Comparison of ENCODE assay signal across 21 cellular contexts in the genomic region with DNA sequence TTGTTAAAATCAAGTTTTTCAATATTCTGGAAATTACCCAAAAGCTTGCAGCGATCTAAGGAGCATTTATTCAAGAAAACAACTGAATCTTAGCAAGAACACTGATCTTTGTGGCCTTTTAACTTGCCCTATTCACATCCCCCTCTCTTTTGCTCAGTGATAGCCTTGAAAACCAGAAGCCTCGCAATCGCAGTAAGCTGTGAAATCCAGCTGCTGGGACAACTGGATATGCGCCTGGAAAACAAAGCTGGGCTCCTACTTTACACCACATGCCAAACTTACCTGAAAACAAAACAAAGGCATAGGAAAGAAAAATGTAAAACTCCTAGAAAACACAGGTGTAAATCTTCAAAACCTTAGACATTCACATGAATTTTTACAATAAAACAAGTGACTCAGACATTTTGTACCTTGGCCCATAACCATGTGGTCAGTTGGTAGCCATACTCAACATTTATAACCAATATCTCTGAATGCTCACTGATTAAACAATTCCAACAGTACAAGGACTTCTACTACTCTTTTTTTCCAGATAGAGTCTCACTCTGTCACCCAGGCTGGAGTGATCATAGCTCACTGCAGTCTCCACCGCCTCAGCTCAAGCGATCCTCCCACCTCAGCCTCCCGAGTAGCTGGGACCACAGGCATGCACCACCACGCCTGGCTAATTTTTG. TPM values are rescaled to one million over a fixed set of nuclear protein-coding genes. Genes with fewer than 3 reads are reported as not detected.
DNase-seq lines count a peak whose midpoint lies in the region; ATAC-seq, FAIRE-seq and TF ChIP-seq lines count a peak whose summit lies in the region.
"Had no signal": no experiment of that assay in that cellular context is flagged by ENCODE, and none has a peak within 500 bp of the region (broad histone marks: within the 10 kb centered on the region; RNA-seq: fewer than 3 reads in every experiment).

No MANE protein-coding gene starts in this region.

- H3K4me1 ChIP-seq in KMS-11 (ENCODE audit: low read depth, poor library complexity, severe bottlenecking) (peaks cover 14% of the 10 kb centered on the region), astrocyte (ENCODE audit: insufficient read depth, low read length) (no peaks in the 10 kb centered on the region), heart right ventricle (peaks cover 0 to 3% (median 0%) of the 10 kb centered on the region in 9 donors)

- H3K9ac ChIP-seq in KMS-11, result peak overlapping the region; percentile 10; the same call in 1 of the 2 replicates
- no peak overlapping the region for H3K9ac ChIP-seq in astrocyte (ENCODE audit: low read length)
- H3K9ac ChIP-seq: GM23248 had no signal

- CTCF ChIA-PET in activated CD4-positive, alpha-beta memory T cell treated with anti-CD3 and anti-CD28 coated beads, Interleukin-2, amount 10 ng/mL, durations not matched to agents 7 days and 5 days (lab: Charles Lee), result no interaction called here

- intact Hi-C loops in natural killer cell (cut with micrococcal nuclease), result no loop called here
- intact Hi-C loops in heart right ventricle (cut with DNase I), result no loop called here

- H3K36me3 ChIP-seq in KMS-11 (ENCODE audit: insufficient read depth), result no peaks in the 10 kb centered on the region
- no peaks in the 10 kb centered on the region for H3K36me3 ChIP-seq in astrocyte (ENCODE audit: insufficient read depth, low read length)
- H3K36me3 ChIP-seq in heart right ventricle, result no peaks in the 10 kb centered on the region

- no peak overlapping the region for H3K4me3 ChIP-seq in KMS-11 (IDR thresholded peaks at IDR 0.05; ENCODE audit: insufficient read depth, low read depth, low read length)
- no peak overlapping the region for H3K4me3 ChIP-seq in astrocyte (ENCODE audit: insufficient read depth, low read depth, low read length)
- no peak overlapping the region for H3K4me3 ChIP-seq in heart right ventricle
- H3K4me3 ChIP-seq: GM23248 had no signal

- POLR2A ChIA-PET in activated CD4-positive, alpha-beta memory T cell treated with anti-CD3 and anti-CD28 coated beads, Interleukin-2, amount 10 ng/mL, durations not matched to agents 7 days and 5 days (lab: Charles Lee), result no interaction called here

- peak overlapping the region; percentile 32; the same call in 1 of the 2 replicates for H3K27ac ChIP-seq in KMS-11
- no peak overlapping the region for H3K27ac ChIP-seq in astrocyte (ENCODE audit: low read depth, low read length)
- no peak overlapping the region for H3K27ac ChIP-seq in heart right ventricle
- H3K27ac ChIP-seq: GM23248 had no signal

- ATAC-seq in natural killer cell, result no peak
- ATAC-seq in natural killer cell treated with Interleukin-12 subunit alpha and Interleukin-12 subunit beta and Interleukin-15 and Interleukin-18, amount 100 ng/mL, for 72 hours, result no peak
- ATAC-seq in stimulated activated effector memory CD8-positive, alpha-beta T cell treated with anti-CD3 and anti-CD28 coated beads, Interleukin-12 subunit alpha, Interleukin-12 subunit beta, amount 100 ng/mL, for 72 hours, result no peak
- ATAC-seq in heart right ventricle, result no peak
- ATAC-seq in GM21515 (IDR thresholded peaks at IDR 0.05; ENCODE audit: unreplicated experiment), result no peak

- H3K9me3 ChIP-seq in astrocyte (ENCODE audit: insufficient read depth, low read depth, low read length) (no peaks in the 10 kb centered on the region), heart right ventricle (no peaks in the 10 kb centered on the region)

- TF ChIP-seq CTCF in natural killer cell (IDR thresholded peaks at IDR 0.05) (no peak), KMS-11 (conservative IDR thresholded peaks at IDR 0.05; ENCODE audit: low read depth, low read length) (no peak), astrocyte (IDR thresholded peaks at IDR 0.05; ENCODE audit: insufficient read depth, low read depth, low read length) (no peak), heart right ventricle (IDR thresholded peaks at IDR 0.05) (no peak)

- no peaks in the 10 kb centered on the region for H4K20me1 ChIP-seq in KMS-11 (ENCODE audit: insufficient read depth)
- H4K20me1 ChIP-seq in astrocyte (ENCODE audit: insufficient read depth, low read length), result no peaks in the 10 kb centered on the region

- H3K27me3 Mint-ChIP-seq in natural killer cell (ENCODE audit: low read depth in 2 of 2) (no peaks in the 10 kb centered on the region), astrocyte (ENCODE audit: low read depth, unreplicated experiment) (peaks cover 2% of the 10 kb centered on the region)
- H3K27me3 Mint-ChIP-seq in natural killer cell treated with Interleukin-12 subunit alpha and Interleukin-12 subunit beta and Interleukin-15 and Interleukin-18, amount 100 ng/mL, for 72 hours, result peaks cover 0 to 7% of the 10 kb centered on the region in 2 donors
- no peaks in the 10 kb centered on the region for H3K27me3 Mint-ChIP-seq in activated CD4-positive, alpha-beta memory T cell treated with anti-CD3 and anti-CD28 coated beads, Interleukin-2, amount 10 ng/mL, durations not matched to agents 7 days and 5 days

- peak; percentile 80 for FAIRE-seq in astrocyte (lab: Jason Lieb, UNC)
- FAIRE-seq: D721Med, GM12891, H1 had no signal

- H3K4me2 ChIP-seq in KMS-11 (peak overlapping the region; percentile 45; the same call in 1 of the 2 replicates), astrocyte (ENCODE audit: low read length) (no peak overlapping the region)

- H3K27ac Mint-ChIP-seq in natural killer cell, result peak overlapping the region; percentile 76 to 86
- H3K27ac Mint-ChIP-seq in natural killer cell treated with Interleukin-12 subunit alpha and Interleukin-12 subunit beta and Interleukin-15 and Interleukin-18, amount 100 ng/mL, for 72 hours, result no peak overlapping the region
- no peak overlapping the region for H3K27ac Mint-ChIP-seq in astrocyte (ENCODE audit: unreplicated experiment)
- H3K27ac Mint-ChIP-seq in stimulated activated effector memory CD8-positive, alpha-beta T cell treated with anti-CD3 and anti-CD28 coated beads, Interleukin-12 subunit alpha, Interleukin-12 subunit beta, amount 100 ng/mL, for 72 hours, result peak overlapping the region; percentile 75
- H3K27ac Mint-ChIP-seq in activated CD4-positive, alpha-beta memory T cell treated with anti-CD3 and anti-CD28 coated beads, Interleukin-2, amount 10 ng/mL, durations not matched to agents 7 days and 5 days, result no peak overlapping the region

- H3K4me1 Mint-ChIP-seq in natural killer cell (peaks cover 4 to 39% of the 10 kb centered on the region in 2 donors), astrocyte (ENCODE audit: low read depth, unreplicated experiment) (peaks cover 2% of the 10 kb centered on the region)
- peaks cover 17 to 24% of the 10 kb centered on the region in 2 donors for H3K4me1 Mint-ChIP-seq in natural killer cell treated with Interleukin-12 subunit alpha and Interleukin-12 subunit beta and Interleukin-15 and Interleukin-18, amount 100 ng/mL, for 72 hours (ENCODE audit: low read depth in 2 of 2)
- peaks cover 16% of the 10 kb centered on the region for H3K4me1 Mint-ChIP-seq in stimulated activated effector memory CD8-positive, alpha-beta T cell treated with anti-CD3 and anti-CD28 coated beads, Interleukin-12 subunit alpha, Interleukin-12 subunit beta, amount 100 ng/mL, for 72 hours
- H3K4me1 Mint-ChIP-seq in activated CD4-positive, alpha-beta memory T cell treated with anti-CD3 and anti-CD28 coated beads, Interleukin-2, amount 10 ng/mL, durations not matched to agents 7 days and 5 days, result no peaks in the 10 kb centered on the region

- H3K79me2 ChIP-seq in KMS-11 (ENCODE audit: insufficient read depth, low read depth) (no peaks in the 10 kb centered on the region), astrocyte (ENCODE audit: insufficient read depth, low read length) (no peaks in the 10 kb centered on the region)

- H3K36me3 Mint-ChIP-seq in natural killer cell (no peaks in the 10 kb centered on the region), astrocyte (ENCODE audit: low read depth, unreplicated experiment) (no peaks in the 10 kb centered on the region)
- no peaks in the 10 kb centered on the region for H3K36me3 Mint-ChIP-seq in natural killer cell treated with Interleukin-12 subunit alpha and Interleukin-12 subunit beta and Interleukin-15 and Interleukin-18, amount 100 ng/mL, for 72 hours
- no peaks in the 10 kb centered on the region for H3K36me3 Mint-ChIP-seq in stimulated activated effector memory CD8-positive, alpha-beta T cell treated with anti-CD3 and anti-CD28 coated beads, Interleukin-12 subunit alpha, Interleukin-12 subunit beta, amount 100 ng/mL, for 72 hours
- H3K36me3 Mint-ChIP-seq in activated CD4-positive, alpha-beta memory T cell treated with anti-CD3 and anti-CD28 coated beads, Interleukin-2, amount 10 ng/mL, durations not matched to agents 7 days and 5 days (ENCODE audit: low read depth), result no peaks in the 10 kb centered on the region

- 87 to 91% methylated on average over 8 of the region's 8 CpGs for WGBS in heart right ventricle, 2 donors

- no peaks in the 10 kb centered on the region for H3K27me3 ChIP-seq in KMS-11 (ENCODE audit: insufficient read depth, low read depth)
- H3K27me3 ChIP-seq in astrocyte (ENCODE audit: insufficient read depth, low read length), result no peaks in the 10 kb centered on the region
- no peaks in the 10 kb centered on the region for H3K27me3 ChIP-seq in heart right ventricle

- DNase-seq in natural killer cell (no peak), astrocyte (ENCODE audit: low read depth) (no peak), heart right ventricle (no peak)
- DNase-seq in natural killer cell treated with Interleukin-12 subunit alpha and Interleukin-12 subunit beta and Interleukin-15 and Interleukin-18, amount 100 ng/mL, for 72 hours (ENCODE audit: low spot score), result no peak
- no peak for DNase-seq in stimulated activated effector memory CD8-positive, alpha-beta T cell treated with anti-CD3 and anti-CD28 coated beads, Interleukin-12 subunit alpha, Interleukin-12 subunit beta, amount 100 ng/mL, for 72 hours (ENCODE audit: low spot score in 2 of 2)
- no peak for DNase-seq in activated CD4-positive, alpha-beta memory T cell treated with anti-CD3 and anti-CD28 coated beads, Interleukin-2, amount 10 ng/mL, durations not matched to agents 7 days and 5 days
- DNase-seq: C1 segment of cervical spinal cord; CD8-positive, alpha-beta memory T cell; DMS 273 treated with DMSO at 0.1 percent for 48 hours; DMS79; GF-D8; GM23248; H7; HCEC 1CT had no signal

- H3K9me3 Mint-ChIP-seq in natural killer cell, result no peaks in the 10 kb centered on the region
- H3K9me3 Mint-ChIP-seq in natural killer cell treated with Interleukin-12 subunit alpha and Interleukin-12 subunit beta and Interleukin-15 and Interleukin-18, amount 100 ng/mL, for 72 hours, result no peaks in the 10 kb centered on the region
- H3K9me3 Mint-ChIP-seq in astrocyte (ENCODE audit: unreplicated experiment), result no peaks in the 10 kb centered on the region
- H3K9me3 Mint-ChIP-seq in stimulated activated effector memory CD8-positive, alpha-beta T cell treated with anti-CD3 and anti-CD28 coated beads, Interleukin-12 subunit alpha, Interleukin-12 subunit beta, amount 100 ng/mL, for 72 hours, result no peaks in the 10 kb centered on the region
- no peaks in the 10 kb centered on the region for H3K9me3 Mint-ChIP-seq in activated CD4-positive, alpha-beta memory T cell treated with anti-CD3 and anti-CD28 coated beads, Interleukin-2, amount 10 ng/mL, durations not matched to agents 7 days and 5 days
- H3K9me3 Mint-ChIP-seq: CD8-positive, alpha-beta memory T cell had no signal

- H2AFZ ChIP-seq in KMS-11 (ENCODE audit: low read depth), result 0 out of 2 replicates have a peak overlapping the region, but pooled peaks have one; percentile 18
- no peak overlapping the region for H2AFZ ChIP-seq in astrocyte (ENCODE audit: low read depth, low read length)
- H2AFZ ChIP-seq: GM23248 had no signal

- H3K4me3 Mint-ChIP-seq in natural killer cell (no peak overlapping the region), astrocyte (ENCODE audit: unreplicated experiment) (no peak overlapping the region)
- no peak overlapping the region for H3K4me3 Mint-ChIP-seq in natural killer cell treated with Interleukin-12 subunit alpha and Interleukin-12 subunit beta and Interleukin-15 and Interleukin-18, amount 100 ng/mL, for 72 hours
- H3K4me3 Mint-ChIP-seq in stimulated activated effector memory CD8-positive, alpha-beta T cell treated with anti-CD3 and anti-CD28 coated beads, Interleukin-12 subunit alpha, Interleukin-12 subunit beta, amount 100 ng/mL, for 72 hours, result no peak overlapping the region
- H3K4me3 Mint-ChIP-seq in activated CD4-positive, alpha-beta memory T cell treated with anti-CD3 and anti-CD28 coated beads, Interleukin-2, amount 10 ng/mL, durations not matched to agents 7 days and 5 days, result no peak overlapping the region
- H3K4me3 Mint-ChIP-seq: CD8-positive, alpha-beta memory T cell had no signal

RNA-seq across cellular contexts. Expression of a gene that starts 15.6 kb away (rescaled TPM):
- 10 to 100 TPM; 10.1 to 20.6 (median 12.8) TPM for total RNA-seq in natural killer cell
- 10 to 100 TPM; 10.3 to 10.8 TPM for total RNA-seq in natural killer cell treated with Interleukin-12 subunit alpha and Interleukin-12 subunit beta and Interleukin-15 and Interleukin-18, amount 100 ng/mL, for 72 hours
- 5.0 and 5.3 TPM in 2 replicates for total RNA-seq in astrocyte
- total RNA-seq in heart right ventricle, result 10 to 100 TPM; 10.8 to 15.6 (median 11.6) TPM
- polyA plus RNA-seq in heart right ventricle, result 1 to 10 TPM; 4.2 to 5.6 TPM
- total RNA-seq in activated CD4-positive, alpha-beta memory T cell treated with anti-CD3 and anti-CD28 coated beads, Interleukin-2, amount 10 ng/mL, durations not matched to agents 7 days and 5 days, result 1 to 10 TPM; 7.9 to 8.3 TPM
- total RNA-seq: G401 had no signal

RNA-seq across cellular contexts. Expression of a gene that starts 25.0 kb away (rescaled TPM):
- 10 to 100 TPM; 31.9 to 35.9 (median 32.6) TPM for total RNA-seq in natural killer cell
- total RNA-seq in natural killer cell treated with Interleukin-12 subunit alpha and Interleukin-12 subunit beta and Interleukin-15 and Interleukin-18, amount 100 ng/mL, for 72 hours, result 10 to 100 TPM in 1 of 2 donors, 1 to 10 TPM in 1; 9.0 to 10.3 TPM
- 27.5 and 28.8 TPM in 2 replicates for total RNA-seq in astrocyte
- total RNA-seq in heart right ventricle, result 10 to 100 TPM; 10.5 to 12.8 (median 11.1) TPM
- 1 to 10 TPM; 4.2 to 8.5 TPM for polyA plus RNA-seq in heart right ventricle
- 10 to 100 TPM; 12.9 to 13.1 TPM for total RNA-seq in activated CD4-positive, alpha-beta memory T cell treated with anti-CD3 and anti-CD28 coated beads, Interleukin-2, amount 10 ng/mL, durations not matched to agents 7 days and 5 days

RNA-seq across cellular contexts. Expression of a gene that starts 28.9 kb away (rescaled TPM):
- total RNA-seq in natural killer cell (1 to 10 TPM; 4.4 to 8.9 (median 5.6) TPM), astrocyte (0.98 and 2.1 TPM in 2 replicates), heart right ventricle (1 to 10 TPM in 3 of 10 donors, under 1 TPM in 6, not detected in 1; 0.38 to 1.7 (median 0.52) TPM)
- total RNA-seq in natural killer cell treated with Interleukin-12 subunit alpha and Interleukin-12 subunit beta and Interleukin-15 and Interleukin-18, amount 100 ng/mL, for 72 hours, result 1 to 10 TPM; 3.1 to 4.8 TPM
- polyA plus RNA-seq in heart right ventricle, result under 1 TPM; 0.48 to 0.80 TPM
- total RNA-seq in activated CD4-positive, alpha-beta memory T cell treated with anti-CD3 and anti-CD28 coated beads, Interleukin-2, amount 10 ng/mL, durations not matched to agents 7 days and 5 days, result 1 to 10 TPM; 1.6 to 2.8 TPM
- total RNA-seq: A172, GM23248 had no signal

Comparison
In these comparisons a context has a peak if more than half of its experiments do, and no peak if none do; other contexts are left out.
1. H3K27ac Mint-ChIP-seq: peak in natural killer cell (2 of 2) and stimulated activated effector memory CD8-positive, alpha-beta T cell treated with anti-CD3 and anti-CD28 coated beads, Interleukin-12 subunit alpha, Interleukin-12 subunit beta, amount 100 ng/mL, for 72 hours (single experiment); none in natural killer cell treated with Interleukin-12 subunit alpha and Interleukin-12 subunit beta and Interleukin-15 and Interleukin-18, amount 100 ng/mL, for 72 hours (0 of 2), astrocyte (single experiment) and activated CD4-positive, alpha-beta memory T cell treated with anti-CD3 and anti-CD28 coated beads, Interleukin-2, amount 10 ng/mL, durations not matched to agents 7 days and 5 days (single experiment).